ENCODE assay signal across 1 cellular context in genomic region chr19:40461669-40462221, GRCh38.
TF ChIP-seq lines count a peak whose summit lies in the region.

No MANE protein-coding gene starts in this region.

TF ChIP-seq in K562, 482 proteins besides CTCF, POLR2A, EP300 and RAD21:
- TF ChIP-seq EP400 (IDR thresholded peaks at IDR 0.05): no peak
- no peak for TF ChIP-seq ZNF589 (CRISPR knock-in tag; IDR thresholded peaks at IDR 0.05; ENCODE audit: low read depth)
- no peak for TF ChIP-seq ZNF12 (CRISPR knock-in tag; IDR thresholded peaks at IDR 0.05)
- TF ChIP-seq RBM22 (IDR thresholded peaks at IDR 0.05; ENCODE audit: low read depth, low read length, poor library complexity, severe bottlenecking): no peak
- no peak for TF ChIP-seq STAT6 (CRISPR knock-in tag; IDR thresholded peaks at IDR 0.05)
- no peak for TF ChIP-seq ZNF507 (tag; conservative IDR thresholded peaks at IDR 0.05)
- no peak for TF ChIP-seq TCF3 (CRISPR knock-in tag; IDR thresholded peaks at IDR 0.05)
- no peak for TF ChIP-seq TFAP4 (CRISPR knock-in tag; IDR thresholded peaks at IDR 0.05; ENCODE audit: borderline replicate concordance)
- TF ChIP-seq JUND (IDR thresholded peaks at IDR 0.05; ENCODE audit: borderline replicate concordance, low read depth, low read length): no peak
- TF ChIP-seq JUND (tag; IDR thresholded peaks at IDR 0.05; ENCODE audit: borderline replicate concordance, low read depth, low read length): no peak
- TF ChIP-seq ESRRB (CRISPR knock-in tag; IDR thresholded peaks at IDR 0.05; ENCODE audit: borderline replicate concordance): no peak
- TF ChIP-seq ID3 (CRISPR knock-in tag; IDR thresholded peaks at IDR 0.05): no peak
- TF ChIP-seq ID3 (tag; IDR thresholded peaks at IDR 0.05): no peak
- TF ChIP-seq XRCC4 (IDR thresholded peaks at IDR 0.05; ENCODE audit: extremely low read depth, insufficient read depth, insufficient read length): no peak
- no peak for TF ChIP-seq HNRNPK (IDR thresholded peaks at IDR 0.05; ENCODE audit: low read depth, low read length, poor library complexity, severe bottlenecking)
